In genomic region chr13:24228852-24229458, GRCh38 we compare ENCODE assay signal across 8 cellular contexts.
DNase-seq lines count a peak whose midpoint lies in the region; ATAC-seq, FAIRE-seq and TF ChIP-seq lines count a peak whose summit lies in the region.

No MANE protein-coding gene starts in this region.

- H3K36me3 ChIP-seq in pancreas = peaks cover 0 to 17% (median 0%) of the 10 kb centered on the region in 3 donors

- no peaks in the 10 kb centered on the region for H3K27me3 ChIP-seq in pancreas

- H3K4me1 ChIP-seq in pancreas = peaks cover 28 to 44% (median 32%) of the 10 kb centered on the region in 3 donors

- no peak overlapping the region for H3K27ac ChIP-seq in pancreas

- H3K9me3 ChIP-seq in pancreas = no peaks in the 10 kb centered on the region

- peak; percentile 55 to 71 for DNase-seq in AML-193 (lab: John Stamatoyannopoulos, UW)
- peak; percentile 27 for DNase-seq in NCI-H2227 treated with DMSO at 0.1 percent for 48 hours (lab: John Stamatoyannopoulos, UW)
- DNase-seq in activated CD4-positive, alpha-beta T cell treated with anti-CD3 and anti-CD28 coated beads for 4 hours = peak; percentile 23 to 41
- peak; percentile 85 for DNase-seq in fibroblast of the aortic adventitia (ENCODE audit: low read depth)
- peak in 2 of 6 donors; percentile 38 to 55 for DNase-seq in pancreas
- DNase-seq in activated effector memory CD4-positive, alpha-beta T cell treated with Interleukin-2 at 50 U/mL for 16 hours = no peak
- no peak for DNase-seq in activated CD4-positive, CD25-positive, alpha-beta regulatory T cell (lab: John Stamatoyannopoulos, UW)

- no peak overlapping the region for H3K4me3 ChIP-seq in fibroblast of the aortic adventitia (ENCODE audit: low read depth, low read length)
- no peak overlapping the region for H3K4me3 ChIP-seq in pancreas

- WGBS in pancreas, 2 donors = 33 to 43% methylated on average over 4 of the region's 4 CpGs

- peak; percentile 30 to 71 (median 68) for ATAC-seq in pancreas

- intact Hi-C loops in pancreas (cut with DNase I) = loop anchor here (10.0 kb wide), 3 partner anchors 174 to 214 kb away; no protein-coding TSS in a partner anchor

- peak; percentile 96 for FAIRE-seq in pancreas (lab: Jason Lieb, UNC)

- TF ChIP-seq CTCF in GM12872 (IDR thresholded peaks at IDR 0.05; ENCODE audit: insufficient read depth, low read depth, low read length) (peak; percentile 86), fibroblast of the aortic adventitia (IDR thresholded peaks at IDR 0.05; ENCODE audit: insufficient read depth, low read length) (peak; percentile 93), pancreas (IDR thresholded peaks at IDR 0.05) (peak; percentile 51 to 80 (median 72))

Comparison
In these comparisons a context has a peak if more than half of its experiments do, and no peak if none do; other contexts are left out.
1. DNase-seq: peak in AML-193 (2 of 2), NCI-H2227 treated with DMSO at 0.1 percent for 48 hours (single experiment), activated CD4-positive, alpha-beta T cell treated with anti-CD3 and anti-CD28 coated beads for 4 hours (2 of 2) and fibroblast of the aortic adventitia (single experiment); none in activated effector memory CD4-positive, alpha-beta T cell treated with Interleukin-2 at 50 U/mL for 16 hours (single experiment) and activated CD4-positive, CD25-positive, alpha-beta regulatory T cell (0 of 4).
2. Peak in every context shown above with its lines, with median percentiles within 50 percentile points of each other: CTCF ChIP-seq.